Comparison of ENCODE assay signal across 8 cellular contexts in the genomic region with DNA sequence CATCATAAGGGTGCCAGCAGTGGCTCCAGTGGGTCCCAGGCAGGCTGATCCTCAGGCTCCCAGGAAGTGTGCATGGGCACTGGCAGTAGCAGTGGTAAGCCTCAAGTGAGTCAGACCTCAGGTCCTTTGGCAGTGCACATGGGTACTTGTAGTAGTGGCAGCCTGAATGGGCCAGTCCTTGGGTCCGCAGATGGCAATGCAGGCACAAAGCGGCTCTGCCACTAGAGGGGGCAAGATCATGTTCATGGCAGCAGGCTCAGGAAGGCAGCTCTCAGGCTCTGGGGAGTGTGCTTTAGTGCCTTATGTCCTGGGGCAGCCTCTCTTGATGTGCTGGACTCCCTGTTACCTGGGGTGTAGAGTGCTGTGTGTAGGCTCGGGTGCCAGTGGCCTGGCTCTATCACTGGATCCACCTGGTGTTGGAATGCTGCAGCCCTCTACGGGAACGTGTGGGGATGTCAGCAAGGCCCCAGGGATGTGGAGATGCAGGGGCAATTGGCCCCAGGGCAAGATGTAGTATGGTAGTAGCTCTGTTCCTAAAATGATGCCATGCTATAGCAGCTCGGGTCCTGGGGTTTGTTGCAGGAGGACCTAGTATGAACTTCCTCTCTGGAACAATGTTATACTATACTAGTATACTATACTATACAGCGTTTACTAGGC. TPM values are rescaled to one million over a fixed set of nuclear protein-coding genes. Genes with fewer than 3 reads are reported as not detected.
DNase-seq lines count a peak whose midpoint lies in the region; ATAC-seq and FAIRE-seq lines count a peak whose summit lies in the region.

No MANE protein-coding gene starts in this region.

- no peaks in the 10 kb centered on the region for H3K36me3 Mint-ChIP-seq in activated CD4-positive, alpha-beta T cell treated with anti-CD3 and anti-CD28 coated beads for 36 hours (ENCODE audit: low read depth)

- DNase-seq in AG08396 (ENCODE audit: low spot score) (peak; percentile 65), GM19239 (ENCODE audit: insufficient read length, low spot score) (peak; percentile 24), NCI-H460 (ENCODE audit: extremely low read depth, low read depth) (peak; percentile 66), mucosa of gallbladder (ENCODE audit: low spot score) (peak; percentile 54)
- DNase-seq in activated CD4-positive, alpha-beta T cell treated with anti-CD3 and anti-CD28 coated beads for 36 hours: peak; percentile 81
- DNase-seq in effector CD8-positive, alpha-beta T cell (lab: John Stamatoyannopoulos, UW): peak; percentile 1
- DNase-seq in stimulated activated naive CD8-positive, alpha-beta T cell treated with anti-CD3 and anti-CD28 coated beads, Interleukin-15, amount 100 ng/mL, for 72 hours: peak; percentile 45 to 63

- H3K4me3 Mint-ChIP-seq in activated CD4-positive, alpha-beta T cell treated with anti-CD3 and anti-CD28 coated beads for 36 hours: no peak overlapping the region
- H3K4me3 Mint-ChIP-seq in stimulated activated naive CD8-positive, alpha-beta T cell treated with anti-CD3 and anti-CD28 coated beads, Interleukin-15, amount 100 ng/mL, for 72 hours: no peak overlapping the region

- no peak overlapping the region for H3K27ac Mint-ChIP-seq in activated CD4-positive, alpha-beta T cell treated with anti-CD3 and anti-CD28 coated beads for 36 hours
- no peak overlapping the region for H3K27ac Mint-ChIP-seq in stimulated activated naive CD8-positive, alpha-beta T cell treated with anti-CD3 and anti-CD28 coated beads, Interleukin-15, amount 100 ng/mL, for 72 hours

- no peaks in the 10 kb centered on the region for H3K27me3 Mint-ChIP-seq in activated CD4-positive, alpha-beta T cell treated with anti-CD3 and anti-CD28 coated beads for 36 hours
- no peaks in the 10 kb centered on the region for H3K27me3 Mint-ChIP-seq in stimulated activated naive CD8-positive, alpha-beta T cell treated with anti-CD3 and anti-CD28 coated beads, Interleukin-15, amount 100 ng/mL, for 72 hours

- H3K9me3 Mint-ChIP-seq in activated CD4-positive, alpha-beta T cell treated with anti-CD3 and anti-CD28 coated beads for 36 hours (ENCODE audit: low read depth): no peaks in the 10 kb centered on the region
- no peaks in the 10 kb centered on the region for H3K9me3 Mint-ChIP-seq in stimulated activated naive CD8-positive, alpha-beta T cell treated with anti-CD3 and anti-CD28 coated beads, Interleukin-15, amount 100 ng/mL, for 72 hours

- CTCF ChIA-PET in activated CD4-positive, alpha-beta T cell treated with anti-CD3 and anti-CD28 coated beads for 36 hours (lab: Charles Lee): interaction anchor here (0.7 to 1.1 kb wide), 4 partner anchors 20 to 66 kb away, joined by 3 to 4 read pairs (median 3); no protein-coding TSS in a partner anchor

- POLR2A ChIA-PET in activated CD4-positive, alpha-beta T cell treated with anti-CD3 and anti-CD28 coated beads for 36 hours (lab: Charles Lee): no interaction called here

- no peaks in the 10 kb centered on the region for H3K4me1 Mint-ChIP-seq in activated CD4-positive, alpha-beta T cell treated with anti-CD3 and anti-CD28 coated beads for 36 hours
- no peaks in the 10 kb centered on the region for H3K4me1 Mint-ChIP-seq in stimulated activated naive CD8-positive, alpha-beta T cell treated with anti-CD3 and anti-CD28 coated beads, Interleukin-15, amount 100 ng/mL, for 72 hours

- intact Hi-C loops in activated CD4-positive, alpha-beta T cell treated with anti-CD3 and anti-CD28 coated beads for 36 hours (cut with DNase I, micrococcal nuclease): no loop called here

- ATAC-seq in activated CD4-positive, alpha-beta T cell treated with anti-CD3 and anti-CD28 coated beads for 36 hours: peak; percentile 88
- ATAC-seq in stimulated activated naive CD8-positive, alpha-beta T cell treated with anti-CD3 and anti-CD28 coated beads, Interleukin-15, amount 100 ng/mL, for 72 hours: peak; percentile 90
- ATAC-seq in HG02759 (IDR thresholded peaks at IDR 0.05; ENCODE audit: unreplicated experiment): no peak

- FAIRE-seq in GM19239 (lab: Jason Lieb, UNC): peak; percentile 82

RNA-seq across cellular contexts. Expression of a gene that starts 11.0 kb away (rescaled TPM):
- total RNA-seq in NCI-H460 (2014; rRNA removed; shearing (Covaris generic)): 1.6 and 2.1 TPM in 2 replicates
- polyA plus RNA-seq in NCI-H460 (2014; cell fraction: nucleus; rRNA removed): 2.6 and 4.4 TPM in 2 replicates
- 10 to 100 TPM; 17.6 to 21.8 TPM for total RNA-seq in activated CD4-positive, alpha-beta T cell treated with anti-CD3 and anti-CD28 coated beads for 36 hours
- 11.0 TPM for total RNA-seq in mucosa of gallbladder

RNA-seq across cellular contexts. Expression of a gene that starts 31.4 kb away (rescaled TPM):
- total RNA-seq in NCI-H460 (2014; rRNA removed; shearing (Covaris generic)): 29.1 and 38.4 TPM in 2 replicates
- 45.9 and 54.3 TPM in 2 replicates for polyA plus RNA-seq in NCI-H460 (2014; cell fraction: nucleus; rRNA removed)
- total RNA-seq in activated CD4-positive, alpha-beta T cell treated with anti-CD3 and anti-CD28 coated beads for 36 hours: 10 to 100 TPM; 17.6 to 19.8 TPM
- 18.6 TPM for total RNA-seq in mucosa of gallbladder

RNA-seq across cellular contexts. Expression of a gene that starts 31.5 kb away (rescaled TPM):
- total RNA-seq in NCI-H460 (2014; rRNA removed; shearing (Covaris generic)): 6.1 and 6.5 TPM in 2 replicates
- polyA plus RNA-seq in NCI-H460 (2014; cell fraction: nucleus; rRNA removed): 25.0 and 25.1 TPM in 2 replicates
- 10 to 100 TPM; 17.9 to 20.4 TPM for total RNA-seq in activated CD4-positive, alpha-beta T cell treated with anti-CD3 and anti-CD28 coated beads for 36 hours
- 2.2 TPM for total RNA-seq in mucosa of gallbladder

RNA-seq across cellular contexts. Expression of a gene that starts 33.2 kb away (rescaled TPM):
- total RNA-seq in NCI-H460 (2014; rRNA removed; shearing (Covaris generic)): 63.6 and 65.1 TPM in 2 replicates
- polyA plus RNA-seq in NCI-H460 (2014; cell fraction: nucleus; rRNA removed): 27.0 and 37.9 TPM in 2 replicates
- 10 to 100 TPM; 38.0 to 48.2 TPM for total RNA-seq in activated CD4-positive, alpha-beta T cell treated with anti-CD3 and anti-CD28 coated beads for 36 hours
- 40.7 TPM for total RNA-seq in mucosa of gallbladder

Comparison
In these comparisons a context has a peak if more than half of its experiments do, and no peak if none do; other contexts are left out.
1. DNase-seq: peak in every context shown above with its lines; median percentile 81 in activated CD4-positive, alpha-beta T cell treated with anti-CD3 and anti-CD28 coated beads for 36 hours; 66 in NCI-H460; 65 in AG08396; 54 in mucosa of gallbladder; 54 in stimulated activated naive CD8-positive, alpha-beta T cell treated with anti-CD3 and anti-CD28 coated beads, Interleukin-15, amount 100 ng/mL, for 72 hours; 24 in GM19239; 1 in effector CD8-positive, alpha-beta T cell.